In the genomic region with DNA sequence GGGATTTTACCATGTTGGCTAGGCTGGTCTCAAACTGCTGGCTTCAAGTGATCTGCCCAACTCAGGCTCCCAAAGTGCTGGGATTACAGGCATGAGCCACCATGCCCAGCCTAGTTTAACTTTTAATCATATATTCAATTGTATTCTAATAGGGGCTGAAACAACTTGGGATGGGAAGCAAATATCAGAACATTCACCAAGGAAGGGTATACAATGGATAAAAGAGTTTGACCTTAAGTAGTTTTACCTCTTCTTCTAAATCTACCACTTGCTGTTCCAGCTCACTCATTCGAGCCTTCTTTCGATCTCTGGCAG, we compare ENCODE assay signal across 8 cellular contexts. TPM values are rescaled to one million over a fixed set of nuclear protein-coding genes. Genes with fewer than 3 reads are reported as not detected.
DNase-seq lines count a peak whose midpoint lies in the region; ATAC-seq, FAIRE-seq and TF ChIP-seq lines count a peak whose summit lies in the region.

No MANE protein-coding gene starts in this region.

- H3K27me3 Mint-ChIP-seq in brain, result peaks cover 5% of the 10 kb centered on the region

- H3K9ac ChIP-seq in HUES6 (ENCODE audit: low read length) (peak overlapping the region; percentile 99), mucosa of rectum (ENCODE audit: low read depth in 1 of 2, low read length in 2 of 2) (peak overlapping the region; percentile 99 to 100)

- H3K4me1 Mint-ChIP-seq in brain, result peaks cover 65% of the 10 kb centered on the region

- H3K9me3 Mint-ChIP-seq in brain, result peaks cover 0 to 4% (median 0%) of the 10 kb centered on the region in 5 experiments

- 6% methylated on average over 2 of the region's 2 CpGs for WGBS in A549 (ENCODE audit: missing lambda C conversion rate)

- H3K9me3 ChIP-seq in A549 (no peaks in the 10 kb centered on the region), HUES6 (ENCODE audit: control insufficient read depth, insufficient read depth, low read depth, low read length) (no peaks in the 10 kb centered on the region), mucosa of rectum (ENCODE audit: control insufficient read depth in 2 of 2, low read length in 2 of 2) (no peaks in the 10 kb centered on the region)

- H3K27ac ChIP-seq in A549 (peak overlapping the region; percentile 91 to 100), HUES6 (ENCODE audit: low read depth, low read length) (peak overlapping the region; percentile 98), mucosa of rectum (ENCODE audit: low read depth in 2 of 2, low read length in 2 of 2) (peak overlapping the region; percentile 99 to 100)

- no peak for TF ChIP-seq CTCF in A549 (IDR thresholded peaks at IDR 0.05)
- no peak for TF ChIP-seq CTCF in brain (conservative IDR thresholded peaks at IDR 0.05)

- H3K4me1 ChIP-seq in A549 (peaks cover 44% of the 10 kb centered on the region; the same call in 2 of the 3 replicates), HUES6 (ENCODE audit: control insufficient read depth, insufficient read depth, low read length) (peaks cover 14% of the 10 kb centered on the region), mucosa of rectum (ENCODE audit: control insufficient read depth in 2 of 2, insufficient read depth in 2 of 2, low read length in 2 of 2) (peaks cover 25 to 30% of the 10 kb centered on the region in 2 donors)

- peak overlapping the region; percentile 75 to 96 (median 87) for H3K27ac Mint-ChIP-seq in brain

- POLR2A ChIA-PET in A549 (lab: Yijun Ruan, JAX), result interaction anchor here (0.5 to 1.5 kb wide), 5 partner anchors 10 to 119 kb away, joined by 3 to 6 read pairs (median 3); partner anchors contain the start of gene TTC28

- peaks cover 61% of the 10 kb centered on the region for H3K36me3 Mint-ChIP-seq in brain

- peak overlapping the region; percentile 86 for H3K4me2 ChIP-seq in A549

- intact Hi-C loops in sciatic nerve (cut with DNase I), result no loop called here

- H3K27me3 ChIP-seq in HUES6 (ENCODE audit: control insufficient read depth, insufficient read depth, low read length), result no peaks in the 10 kb centered on the region
- H3K27me3 ChIP-seq in mucosa of rectum (ENCODE audit: control insufficient read depth in 2 of 2, insufficient read depth in 2 of 2, low read length in 2 of 2), result no peaks in the 10 kb centered on the region

- peak overlapping the region; percentile 84 to 93 (median 88) for H3K4me3 Mint-ChIP-seq in brain

- H3K36me3 ChIP-seq in HUES6 (ENCODE audit: control insufficient read depth, insufficient read depth, low read length) (peaks cover 55% of the 10 kb centered on the region), mucosa of rectum (ENCODE audit: control insufficient read depth in 2 of 2, insufficient read depth in 2 of 2, low read length in 2 of 2) (peaks cover 33 to 41% of the 10 kb centered on the region in 2 donors)

- DNase-seq in A549 (ENCODE audit: low read depth in 1 of 2, low spot score in 1 of 2) (no peak), iPS-NIHi7 (ENCODE audit: extremely low spot score) (no peak), sciatic nerve (ENCODE audit: low spot score) (no peak), T1000 (lab: John Stamatoyannopoulos, UW) (no peak)

- TF ChIP-seq POLR2A in A549 (IDR thresholded peaks at IDR 0.05; ENCODE audit: low read length), result no peak

- no peak for TF ChIP-seq EP300 in A549 (IDR thresholded peaks at IDR 0.05)

- no peak for FAIRE-seq in A549 (lab: Jason Lieb, UNC)

- no peak for ATAC-seq in A549
- ATAC-seq in HG02981 (IDR thresholded peaks at IDR 0.05; ENCODE audit: unreplicated experiment), result no peak
- ATAC-seq in sciatic nerve, result no peak

- H3K4me3 ChIP-seq in A549 (peak overlapping the region; percentile 72), HUES6 (ENCODE audit: low read depth, low read length) (peak overlapping the region; percentile 98), mucosa of rectum (ENCODE audit: low read length in 2 of 2) (peak overlapping the region; percentile 89 to 98)

- no peak for TF ChIP-seq RAD21 in A549 (conservative IDR thresholded peaks at IDR 0.05 in 1 of 2, IDR thresholded peaks at IDR 0.05 in 1 of 2)

- CTCF ChIA-PET in A549 (lab: Yijun Ruan, JAX), result no interaction called here

TF ChIP-seq in A549, 52 proteins besides CTCF, POLR2A, EP300 and RAD21 (continues in another document):
- TF ChIP-seq MAX (IDR thresholded peaks at IDR 0.05) (no peak), MYC (IDR thresholded peaks at IDR 0.05; ENCODE audit: borderline replicate concordance, low read length) (no peak), MAZ (IDR thresholded peaks at IDR 0.05; ENCODE audit: borderline replicate concordance, low read depth, low read length) (no peak), TP53 (CRISPR knock-in tag; IDR thresholded peaks at IDR 0.05) (no peak), FOSL2 (IDR thresholded peaks at IDR 0.05) (no peak), FOSL2 (CRISPR knock-in tag; IDR thresholded peaks at IDR 0.05) (no peak), HOXB13 (CRISPR knock-in tag; IDR thresholded peaks at IDR 0.05; ENCODE audit: low read depth) (no peak), ZFP36 (IDR thresholded peaks at IDR 0.05; ENCODE audit: borderline replicate concordance, partially characterized antibody) (no peak), RNF2 (IDR thresholded peaks at IDR 0.05; ENCODE audit: borderline replicate concordance, low read depth) (no peak), ZNF302 (CRISPR knock-in tag; IDR thresholded peaks at IDR 0.05) (no peak), MAFK (IDR thresholded peaks at IDR 0.05; ENCODE audit: partially characterized antibody) (no peak), KDM5A (IDR thresholded peaks at IDR 0.05) (no peak), GATA3 (IDR thresholded peaks at IDR 0.05; ENCODE audit: borderline replicate concordance) (no peak), ATOH8 (CRISPR knock-in tag; IDR thresholded peaks at IDR 0.05; ENCODE audit: low read depth) (no peak), BHLHE40 (IDR thresholded peaks at IDR 0.05; ENCODE audit: low read depth, low read length) (no peak)
- TF ChIP-seq, protein P1, sequence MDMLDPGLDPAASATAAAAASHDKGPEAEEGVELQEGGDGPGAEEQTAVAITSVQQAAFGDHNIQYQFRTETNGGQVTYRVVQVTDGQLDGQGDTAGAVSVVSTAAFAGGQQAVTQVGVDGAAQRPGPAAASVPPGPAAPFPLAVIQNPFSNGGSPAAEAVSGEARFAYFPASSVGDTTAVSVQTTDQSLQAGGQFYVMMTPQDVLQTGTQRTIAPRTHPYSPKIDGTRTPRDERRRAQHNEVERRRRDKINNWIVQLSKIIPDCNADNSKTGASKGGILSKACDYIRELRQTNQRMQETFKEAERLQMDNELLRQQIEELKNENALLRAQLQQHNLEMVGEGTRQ (IDR thresholded peaks at IDR 0.05), result no peak
- TF ChIP-seq, protein P2, sequence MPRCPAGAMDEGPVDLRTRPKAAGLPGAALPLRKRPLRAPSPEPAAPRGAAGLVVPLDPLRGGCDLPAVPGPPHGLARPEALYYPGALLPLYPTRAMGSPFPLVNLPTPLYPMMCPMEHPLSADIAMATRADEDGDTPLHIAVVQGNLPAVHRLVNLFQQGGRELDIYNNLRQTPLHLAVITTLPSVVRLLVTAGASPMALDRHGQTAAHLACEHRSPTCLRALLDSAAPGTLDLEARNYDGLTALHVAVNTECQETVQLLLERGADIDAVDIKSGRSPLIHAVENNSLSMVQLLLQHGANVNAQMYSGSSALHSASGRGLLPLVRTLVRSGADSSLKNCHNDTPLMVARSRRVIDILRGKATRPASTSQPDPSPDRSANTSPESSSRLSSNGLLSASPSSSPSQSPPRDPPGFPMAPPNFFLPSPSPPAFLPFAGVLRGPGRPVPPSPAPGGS (IDR thresholded peaks at IDR 0.05), result no peak

RNA-seq across cellular contexts. Expression of gene XBP1, which starts 1.6 kb away (rescaled TPM):
- polyA plus RNA-seq in A549 (2011; rRNA removed) (172 and 207 TPM in 2 replicates), A549 (2017; fragmentation: RNase III; extraction: RNeasy Plus Mini Kit Qiagen cat#74134 plus additional on column Dnase treatment) (30.0 to 34.1 TPM (median 32.7 TPM) in 3 replicates), brain (ENCODE audit: insufficient read depth, low read depth, low replicate concordance) (92.5 TPM)
- polyA plus RNA-seq in A549 (2012; cell fraction: cytosol; rRNA removed), result 29.2 and 32.2 TPM in 2 replicates
- polyA plus RNA-seq in A549 (2012; cell fraction: nucleus; rRNA removed), result 32.1 and 37.9 TPM in 2 replicates
- polyA minus RNA-seq in A549 (2011; rRNA and poly(A)+ RNA removed), result 160 and 223 TPM in 2 replicates
- 84.9 TPM for total RNA-seq in sciatic nerve

RNA-seq across cellular contexts. Expression of gene CCDC117, which starts 26.3 kb away (rescaled TPM):
- polyA plus RNA-seq in A549 (2011; rRNA removed) (15.7 and 24.1 TPM in 2 replicates), A549 (2017; fragmentation: RNase III; extraction: RNeasy Plus Mini Kit Qiagen cat#74134 plus additional on column Dnase treatment) (10.1 to 12.2 TPM (median 11.0 TPM) in 3 replicates), brain (ENCODE audit: insufficient read depth, low read depth, low replicate concordance) (9.6 TPM)
- 3.1 and 3.8 TPM in 2 replicates for polyA plus RNA-seq in A549 (2012; cell fraction: cytosol; rRNA removed)
- polyA plus RNA-seq in A549 (2012; cell fraction: nucleus; rRNA removed), result 1.7 and 2.4 TPM in 2 replicates
- 4.2 and 6.6 TPM in 2 replicates for polyA minus RNA-seq in A549 (2011; rRNA and poly(A)+ RNA removed)
- 16.1 TPM for total RNA-seq in sciatic nerve

RNA-seq across cellular contexts. Expression of gene HSCB, which starts 56.9 kb away (rescaled TPM):
- polyA plus RNA-seq in A549 (2011; rRNA removed) (20.2 and 22.4 TPM in 2 replicates), A549 (2017; fragmentation: RNase III; extraction: RNeasy Plus Mini Kit Qiagen cat#74134 plus additional on column Dnase treatment) (14.3 to 17.5 TPM (median 17.2 TPM) in 3 replicates), brain (ENCODE audit: insufficient read depth, low read depth, low replicate concordance) (13.2 TPM)
- polyA plus RNA-seq in A549 (2012; cell fraction: cytosol; rRNA removed), result 12.4 and 14.3 TPM in 2 replicates
- polyA plus RNA-seq in A549 (2012; cell fraction: nucleus; rRNA removed), result 5.4 and 7.1 TPM in 2 replicates
- 5.8 and 7.8 TPM in 2 replicates for polyA minus RNA-seq in A549 (2011; rRNA and poly(A)+ RNA removed)
- 13.9 TPM for total RNA-seq in sciatic nerve

RNA-seq across cellular contexts. Expression of gene CHEK2, which starts 57.1 kb away (rescaled TPM):
- polyA plus RNA-seq in A549 (2011; rRNA removed), result 26.1 and 29.6 TPM in 2 replicates
- 13.3 and 17.9 TPM in 2 replicates for polyA plus RNA-seq in A549 (2012; cell fraction: cytosol; rRNA removed)
- polyA plus RNA-seq in A549 (2012; cell fraction: nucleus; rRNA removed), result 26.1 and 28.0 TPM in 2 replicates
- 12.2 to 14.7 TPM (median 13.0 TPM) in 3 replicates for polyA plus RNA-seq in A549 (2017; fragmentation: RNase III; extraction: RNeasy Plus Mini Kit Qiagen cat#74134 plus additional on column Dnase treatment)
- 11.7 and 16.4 TPM in 2 replicates for polyA minus RNA-seq in A549 (2011; rRNA and poly(A)+ RNA removed)
- 14.1 TPM for polyA plus RNA-seq in brain (ENCODE audit: insufficient read depth, low read depth, low replicate concordance)
- total RNA-seq in sciatic nerve, result 29.3 TPM
